In genomic region chr2:179273461-179273962, GRCh38 we compare ENCODE assay signal across 9 cellular contexts. TPM values are rescaled to one million over a fixed set of nuclear protein-coding genes. Genes with fewer than 3 reads are reported as not detected.
DNase-seq lines count a peak whose midpoint lies in the region; ATAC-seq and TF ChIP-seq lines count a peak whose summit lies in the region.
"Had no signal": no experiment of that assay in that cellular context is flagged by ENCODE, and none has a peak within 500 bp of the region (broad histone marks: within the 10 kb centered on the region; RNA-seq: fewer than 3 reads in every experiment).

No MANE protein-coding gene starts in this region.

- H3K4me1 ChIP-seq in upper lobe of right lung = peaks cover 8% of the 10 kb centered on the region

- no peaks in the 10 kb centered on the region for H3K27me3 Mint-ChIP-seq in memory B cell

- H3K27me3 ChIP-seq in upper lobe of right lung = no peaks in the 10 kb centered on the region

- no peak for TF ChIP-seq CTCF in upper lobe of right lung (IDR thresholded peaks at IDR 0.05)

- no peaks in the 10 kb centered on the region for H3K36me3 Mint-ChIP-seq in memory B cell

- no peak for ATAC-seq in memory B cell (ENCODE audit: low read depth)
- no peak for ATAC-seq in upper lobe of right lung
- no peak for ATAC-seq in HG02623 (IDR thresholded peaks at IDR 0.05; ENCODE audit: unreplicated experiment)
- ATAC-seq: T-helper 17 cell had no signal

- no peak overlapping the region for H3K4me3 ChIP-seq in upper lobe of right lung

- H3K27ac Mint-ChIP-seq in memory B cell = no peak overlapping the region
- H3K27ac Mint-ChIP-seq: T-helper 17 cell had no signal

- H3K27ac ChIP-seq in caudate nucleus (ENCODE audit: low read depth, low read length) = peak overlapping the region; percentile 80
- peak overlapping the region; percentile 75 for H3K27ac ChIP-seq in upper lobe of right lung

- no peaks in the 10 kb centered on the region for H3K9me3 ChIP-seq in upper lobe of right lung

- peak overlapping the region; percentile 7 for H3K4me3 Mint-ChIP-seq in memory B cell
- H3K4me3 Mint-ChIP-seq: T-helper 17 cell had no signal

- peak; percentile 14 for DNase-seq in NCI-H2227 (lab: John Stamatoyannopoulos, UW; ENCODE audit: unreplicated experiment)
- DNase-seq in NCI-H2227 treated with DMSO at 0.1 percent for 48 hours (lab: John Stamatoyannopoulos, UW) = no peak
- DNase-seq in caudate nucleus (lab: John Stamatoyannopoulos, UW) = peak in 11 of 61 donors; percentile 6 to 52 (median 15)
- DNase-seq in memory B cell (ENCODE audit: low spot score in 2 of 2) = no peak
- no peak for DNase-seq in upper lobe of right lung
- no peak for DNase-seq in dedifferentiated amniotic fluid mesenchymal stem cell (ENCODE audit: extremely low spot score)
- no peak for DNase-seq in activated CD4-positive, alpha-beta T cell treated with anti-CD3 and anti-CD28 coated beads, Interleukin-2, amount 50 U/mL, for 1 hour
- DNase-seq: T-helper 17 cell had no signal

- peaks cover 22% of the 10 kb centered on the region for H3K4me1 Mint-ChIP-seq in memory B cell

- no peaks in the 10 kb centered on the region for H3K36me3 ChIP-seq in upper lobe of right lung

- intact Hi-C loops in upper lobe of right lung (cut with DNase I) = no loop called here

- H3K9me3 Mint-ChIP-seq in memory B cell = no peaks in the 10 kb centered on the region

RNA-seq across cellular contexts. Expression of gene SESTD1, which starts 8.9 kb away (rescaled TPM):
- 107 TPM for total RNA-seq in upper lobe of right lung
